ENCODE assay signal across 25 cellular contexts in genomic region chr11:115458877-115459276, GRCh38. TPM values are rescaled to one million over a fixed set of nuclear protein-coding genes. Genes with fewer than 3 reads are reported as not detected.
DNase-seq lines count a peak whose midpoint lies in the region; FAIRE-seq and TF ChIP-seq lines count a peak whose summit lies in the region.
"Had no signal": no experiment of that assay in that cellular context is flagged by ENCODE, and none has a peak within 500 bp of the region (broad histone marks: within the 10 kb centered on the region; RNA-seq: fewer than 3 reads in every experiment).

No MANE protein-coding gene starts in this region.

- no peaks in the 10 kb centered on the region; the same call in 1 of the 2 replicates for H3K79me2 ChIP-seq in OCI-LY7 (ENCODE audit: insufficient read depth, low read depth, low read length)

- H3K9me3 ChIP-seq in OCI-LY7 (ENCODE audit: low read length): no peaks in the 10 kb centered on the region
- H3K9me3 ChIP-seq: mucosa of descending colon, SJCRH30 had no signal

- TF ChIP-seq CTCF in GM13977 (IDR thresholded peaks at IDR 0.05; ENCODE audit: extremely low read depth, insufficient read depth, missing control alignments) (no peak), OCI-LY7 (conservative IDR thresholded peaks at IDR 0.05; ENCODE audit: low read length) (no peak), dorsolateral prefrontal cortex (IDR thresholded peaks at IDR 0.05 in 54 of 56, conservative IDR thresholded peaks at IDR 0.05 in 2 of 56; ENCODE audit: low read depth in 1 of 56, partially characterized antibody in 56 of 56) (no peak)

- in situ Hi-C loops in GM13977 (cut with MboI; ENCODE audit: low pct_unique_long_range_greater_than_20kb, low sequenced_read_pairs, unreplicated experiment): no loop called here

- FAIRE-seq in GM12892 (lab: Jason Lieb, UNC): peak; percentile 67
- FAIRE-seq: endothelial cell of umbilical vein, GM12878, HTR-8/SVneo, keratinocyte had no signal

- H3K4me1 ChIP-seq in OCI-LY7 (ENCODE audit: insufficient read depth, low read length, poor library complexity, severe bottlenecking): peaks cover 28% of the 10 kb centered on the region
- H3K4me1 ChIP-seq: SJCRH30 had no signal

- no peak overlapping the region for H2AFZ ChIP-seq in OCI-LY7 (ENCODE audit: low read length)

- intact Hi-C loops in OCI-LY7 (cut with micrococcal nuclease; ENCODE audit: unreplicated experiment): no loop called here
- intact Hi-C loops in dorsolateral prefrontal cortex (cut with DNase I): loop anchor here in 1 of 2 donors (5.0 kb wide), 1 partner anchor 38 kb away; no protein-coding TSS in a partner anchor

- no TSS peak for BruUV-seq in OCI-LY7 (replicated peaks; lab: Mats Ljungman, UMichigan)

- H3K36me3 ChIP-seq in OCI-LY7 (ENCODE audit: insufficient read depth, low read length): no peaks in the 10 kb centered on the region; the same call in 1 of the 2 replicates
- H3K36me3 ChIP-seq: SJCRH30 had no signal

- no peaks in the 10 kb centered on the region for H4K20me1 ChIP-seq in OCI-LY7 (ENCODE audit: insufficient read depth, low read length)

- TF ChIP-seq POLR2A in GM12892 (IDR thresholded peaks at IDR 0.05; ENCODE audit: low read depth, low read length): no peak

- H3K9me2 ChIP-seq in OCI-LY7 (ENCODE audit: insufficient read depth, low read length): no peaks in the 10 kb centered on the region

- H3K27ac ChIP-seq in OCI-LY7 (ENCODE audit: low read depth, low read length, poor library complexity, severe bottlenecking): no peak overlapping the region
- no peak overlapping the region for H3K27ac ChIP-seq in dorsolateral prefrontal cortex
- H3K27ac ChIP-seq: C4-2B, SJCRH30 had no signal

- H3K4me3 ChIP-seq in OCI-LY7 (ENCODE audit: low read depth, low read length, poor library complexity, severe bottlenecking) (no peak overlapping the region), dorsolateral prefrontal cortex (peak overlapping the region in 4 of 59 donors; percentile 9 to 31 (median 17))
- H3K4me3 ChIP-seq: GM12878, mucosa of descending colon, SJCRH30 had no signal

- no peak overlapping the region for H3K4me2 ChIP-seq in OCI-LY7 (ENCODE audit: low read length)

- DNase-seq in GM12892 (ENCODE audit: insufficient read length) (no peak), NCI-H128 (lab: John Stamatoyannopoulos, UW; ENCODE audit: unreplicated experiment) (peak; percentile 59), RPMI7951 (ENCODE audit: low read depth) (peak; percentile 47), putamen (ENCODE audit: low spot score) (peak; percentile 45), GM13977 (ENCODE audit: low spot score) (no peak), OCI-LY7 (ENCODE audit: low spot score) (no peak), dorsolateral prefrontal cortex (no peak)
- DNase-seq: activated CD4-positive, CD25-positive, alpha-beta regulatory T cell; activated CD8-positive, alpha-beta memory T cell treated with anti-CD3 and anti-CD28 coated beads, Interleukin-2, amount 10 ng/mL, durations not matched to agents 7 days and 5 days; activated naive CD4-positive, alpha-beta T cell; activated T-cell treated with anti-CD3 and anti-CD28 coated beads, Interleukin-2, amount 50 U/mL, for 72 hours; KBM-7; MM.1S; mucosa of descending colon; NCI-H187; NCI-H446; right cardiac atrium; stimulated activated CD4-positive, alpha-beta T cell treated with anti-CD3 and anti-CD28 coated beads, Interleukin-4, amount 100 ng/mL, for 1 hour; T-cell had no signal

- no peaks in the 10 kb centered on the region for H3K27me3 ChIP-seq in dorsolateral prefrontal cortex
- H3K27me3 ChIP-seq: SJCRH30 had no signal

- POLR2A ChIA-PET in OCI-LY7 (lab: Charles Lee): interaction anchor here (0.6 kb wide), 1 partner anchor 1065 kb away, joined by 3 read pairs; no protein-coding TSS in a partner anchor

- CTCF ChIA-PET in OCI-LY7 (lab: Charles Lee; ENCODE audit: unreplicated experiment): no interaction called here

RNA-seq across cellular contexts. Expression of gene CADM1, which starts 45.3 kb away (rescaled TPM):
- 13.6 TPM for polyA plus RNA-seq in GM12892 (2012; ENCODE audit: missing spikeins)
- 63.0 and 68.9 TPM in 2 replicates for total RNA-seq in RPMI7951 (2014; rRNA removed; shearing (Covaris generic))
- 49.0 and 59.7 TPM in 2 replicates for total RNA-seq in OCI-LY7 (2014; rRNA removed; shearing (Covaris generic))
- 78.3 and 89.7 TPM in 2 replicates for total RNA-seq in OCI-LY7 (2022)
- total RNA-seq in dorsolateral prefrontal cortex: 100 to 1,000 TPM; 119 to 227 (median 154) TPM

Comparison
In these comparisons a context has a peak if more than half of its experiments do, and no peak if none do; other contexts are left out.
1. DNase-seq: peak in NCI-H128 (single experiment), RPMI7951 (single experiment) and putamen (single experiment); none in GM12892 (single experiment), GM13977 (single experiment), OCI-LY7 (single experiment) and dorsolateral prefrontal cortex (0 of 10).